In the genomic region with DNA sequence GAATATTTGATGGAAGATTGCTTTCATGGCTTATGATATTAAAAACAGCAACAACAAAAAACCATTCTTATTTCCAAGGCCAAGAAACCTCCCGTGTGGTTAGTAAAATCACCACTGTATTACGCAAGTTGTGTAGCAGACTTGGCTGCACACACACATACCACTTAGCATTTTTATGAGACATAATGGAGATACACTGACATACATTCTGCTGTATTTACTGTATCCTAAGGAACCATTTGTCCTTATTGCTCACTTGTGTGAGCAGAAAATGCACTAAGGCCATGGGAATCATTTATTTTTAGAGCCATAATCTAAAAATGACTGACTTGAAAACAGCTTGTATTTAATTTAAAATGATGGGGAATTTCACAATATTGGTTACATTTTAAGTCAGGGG, we compare ENCODE assay signal across 1 cellular context.
TF ChIP-seq lines count a peak whose summit lies in the region.

No MANE protein-coding gene starts in this region.

TF ChIP-seq in IMR-90, 13 proteins besides CTCF, POLR2A, EP300 and RAD21:
- peak; percentile 96 for TF ChIP-seq CEBPB (IDR thresholded peaks at IDR 0.05; ENCODE audit: low read depth, low read length)
- no peak for TF ChIP-seq FOS (IDR thresholded peaks at IDR 0.05; ENCODE audit: low read depth, low read length)
